In genomic region chr14:81220767-81221578, GRCh38 we compare ENCODE assay signal across 8 cellular contexts. TPM values are rescaled to one million over a fixed set of nuclear protein-coding genes. Genes with fewer than 3 reads are reported as not detected.
A peak's percentile ranks its signal among the peaks of the same experiment; 100 is the strongest.
DNase-seq lines count a peak whose midpoint lies in the region; ATAC-seq, FAIRE-seq and TF ChIP-seq lines count a peak whose summit lies in the region.

GTF2A1 (minus strand) TSS chr14:81220959; CDS start chr14:81220518, 441 bp downstream.

- FAIRE-seq in H54 (lab: Jason Lieb, UNC) = no peak

- H3K9ac ChIP-seq in Loucy (ENCODE audit: low read depth, low read length, poor library complexity, severe bottlenecking) = peak within 1 kb of the TSS; percentile 100

- peak within 1 kb of the TSS; percentile 100 for H3K4me3 Mint-ChIP-seq in natural killer cell

- peaks cover 10% of the 10 kb centered on the region for H3F3A ChIP-seq in Loucy (ENCODE audit: low read depth)

- peaks cover 25% of the 10 kb centered on the region for H4K20me1 ChIP-seq in Loucy (ENCODE audit: insufficient read depth, low read length, poor library complexity, severe bottlenecking)

- no peaks in the 10 kb centered on the region for H3K9me3 Mint-ChIP-seq in natural killer cell

- peak within 1 kb of the TSS; percentile 89 for H3K4me2 ChIP-seq in Loucy (ENCODE audit: low read depth, low read length, poor library complexity, severe bottlenecking)

- peak; percentile 98 for TF ChIP-seq POLR2A in H54 (IDR thresholded peaks at IDR 0.05; ENCODE audit: low read depth, low read length)
- peak; percentile 83 for TF ChIP-seq POLR2A in Raji (IDR thresholded peaks at IDR 0.05; ENCODE audit: insufficient read depth, low read depth, low read length)

- H3K36me3 ChIP-seq in Loucy (ENCODE audit: insufficient read depth, low read length) = peaks cover under 1% of the 10 kb centered on the region; the same call in 1 of the 2 replicates

- H3K79me2 ChIP-seq in Loucy (ENCODE audit: insufficient read depth, low read length) = peaks cover 44% of the 10 kb centered on the region

- peaks cover 9% of the 10 kb centered on the region for H3K27me3 ChIP-seq in Loucy (ENCODE audit: insufficient read depth, low read length, poor library complexity, severe bottlenecking)

- peak within 1 kb of the TSS; percentile 99 to 100 for H3K27ac Mint-ChIP-seq in natural killer cell

- H2AFZ ChIP-seq in Loucy (ENCODE audit: low read length) = peak within 1 kb of the TSS; percentile 85

- ATAC-seq in natural killer cell = peak; percentile 70 to 92 (median 78)

- TF ChIP-seq CTCF in Loucy (conservative IDR thresholded peaks at IDR 0.05; ENCODE audit: low read length) (no peak), natural killer cell (IDR thresholded peaks at IDR 0.05) (no peak)

- peak; percentile 96 for DNase-seq in EL
- DNase-seq in H54 (ENCODE audit: insufficient read length, low spot score) = peak; percentile 68
- peak; percentile 93 for DNase-seq in activated T-helper 9 cell treated with anti-CD3 and anti-CD28 coated beads, Interleukin-2, amount 50 U/mL, for 16 hours (ENCODE audit: low read depth)
- peak; percentile 96 for DNase-seq in fibroblast of peridontal ligament (ENCODE audit: extremely low read depth)
- DNase-seq in natural killer cell = peak; percentile 94
- peak; percentile 95 for DNase-seq in stimulated activated naive CD4-positive, alpha-beta T cell treated with Interleukin-2 at 50 U/mL for 16 hours (lab: John Stamatoyannopoulos, UW)

- H3K9me2 ChIP-seq in Loucy (replicated peaks; ENCODE audit: low read depth, low read length) = no peaks in the 10 kb centered on the region

- H3K4me1 Mint-ChIP-seq in natural killer cell = peaks cover 32 to 42% of the 10 kb centered on the region in 2 donors

- H3K4me3 ChIP-seq in Loucy (ENCODE audit: low read length, poor library complexity, severe bottlenecking) = peak within 1 kb of the TSS; percentile 92

- intact Hi-C loops in natural killer cell (cut with micrococcal nuclease) = loop anchor here (1.0 kb wide), 1 partner anchor 290 kb away; no protein-coding TSS in a partner anchor

- peaks cover 40% of the 10 kb centered on the region for H3K4me1 ChIP-seq in Loucy (ENCODE audit: insufficient read depth, low read length, poor library complexity, severe bottlenecking)

- H3K27me3 Mint-ChIP-seq in natural killer cell (ENCODE audit: low read depth in 2 of 2) = peaks cover 0 to 3% of the 10 kb centered on the region in 2 donors

- H3K9me3 ChIP-seq in Loucy (ENCODE audit: insufficient read depth, low read depth, low read length) = no peaks in the 10 kb centered on the region

- H3K36me3 Mint-ChIP-seq in natural killer cell = peaks cover 7% of the 10 kb centered on the region

RNA-seq across cellular contexts. Expression of gene GTF2A1, which starts in this region (rescaled TPM):
- 10 to 100 TPM; 24.5 to 32.7 (median 28.6) TPM for total RNA-seq in natural killer cell

Comparison
In these comparisons a context has a peak if more than half of its experiments do, and no peak if none do; other contexts are left out.
1. Peak in every context shown above with its lines: DNase-seq, ATAC-seq and H3K4me3 ChIP-seq.